ENCODE assay signal across 17 cellular contexts in genomic region chr13:44153536-44153935, GRCh38.
"Had no signal": no experiment of that assay in that cellular context is flagged by ENCODE, and none has a peak within 500 bp of the region (broad histone marks: within the 10 kb centered on the region; RNA-seq: fewer than 3 reads in every experiment).

No MANE protein-coding gene starts in this region.

- H3K36me3 Mint-ChIP-seq: activated naive CD4-positive, alpha-beta T cell treated with anti-CD3 and anti-CD28 coated beads, Interleukin-2, amount 50 U/mL, for 24 hours; naive B cell had no signal

- H3K9me3 Mint-ChIP-seq: activated CD8-positive, alpha-beta T cell treated with anti-CD3 and anti-CD28 coated beads for 36 hours; activated naive CD4-positive, alpha-beta T cell treated with anti-CD3 and anti-CD28 coated beads, Interleukin-2, amount 50 U/mL, for 24 hours; endodermal cell had no signal

- H3K4me1 Mint-ChIP-seq: activated naive CD4-positive, alpha-beta T cell treated with anti-CD3 and anti-CD28 coated beads, Interleukin-2, amount 50 U/mL, for 24 hours; naive B cell had no signal

- H3K36me3 ChIP-seq: adrenal gland, stomach had no signal

- H3K4me1 ChIP-seq: adrenal gland, parathyroid adenoma had no signal

- H3K27me3 ChIP-seq: adrenal gland, dorsolateral prefrontal cortex, hepatocyte, stomach had no signal

- FAIRE-seq: keratinocyte had no signal

- H3K4me3 Mint-ChIP-seq: activated CD8-positive, alpha-beta T cell treated with anti-CD3 and anti-CD28 coated beads for 36 hours; activated naive CD4-positive, alpha-beta T cell treated with anti-CD3 and anti-CD28 coated beads, Interleukin-2, amount 50 U/mL, for 24 hours; endodermal cell; naive B cell had no signal

- H3K9me3 ChIP-seq: adrenal gland, stomach had no signal

- H3K27ac ChIP-seq: adrenal gland, hepatocyte, parathyroid adenoma, VCaP had no signal

- H3K4me3 ChIP-seq: adrenal gland, dorsolateral prefrontal cortex, hepatocyte, stomach had no signal

- DNase-seq: activated CD4-positive, alpha-beta T cell treated with anti-CD3 and anti-CD28 coated beads for 48 hours; activated CD8-positive, alpha-beta T cell treated with anti-CD3 and anti-CD28 coated beads for 36 hours; activated effector memory CD4-positive, alpha-beta T cell treated with anti-CD3 and anti-CD28 coated beads, Interleukin-2, amount 50 U/mL, for 16 hours; activated T-cell treated with anti-CD3 and anti-CD28 coated beads, Interleukin-2, amount 50 U/mL, for 48 hours; adrenal gland; dorsolateral prefrontal cortex; endodermal cell; naive B cell; stimulated activated CD4-positive, alpha-beta T cell treated with anti-CD3 and anti-CD28 coated beads, Interleukin-12 subunit alpha, Interleukin-12 subunit beta, amount 100 ng/mL, for 4 hours; stimulated activated CD4-positive, alpha-beta T cell treated with anti-CD3 and anti-CD28 coated beads, Interleukin-2, amount 100 ng/mL, for 24 hours; stomach had no signal

- ATAC-seq: activated CD8-positive, alpha-beta T cell treated with anti-CD3 and anti-CD28 coated beads for 36 hours; left lobe of liver had no signal

- H3K27ac Mint-ChIP-seq: activated CD8-positive, alpha-beta T cell treated with anti-CD3 and anti-CD28 coated beads for 36 hours; activated naive CD4-positive, alpha-beta T cell treated with anti-CD3 and anti-CD28 coated beads, Interleukin-2, amount 50 U/mL, for 24 hours; endodermal cell; naive B cell had no signal

- H3K27me3 Mint-ChIP-seq: activated CD8-positive, alpha-beta T cell treated with anti-CD3 and anti-CD28 coated beads for 36 hours; activated naive CD4-positive, alpha-beta T cell treated with anti-CD3 and anti-CD28 coated beads, Interleukin-2, amount 50 U/mL, for 24 hours had no signal
